In genomic region chr10:5052951-5053500, GRCh38 we compare ENCODE assay signal across 3 cellular contexts. TPM values are rescaled to one million over a fixed set of nuclear protein-coding genes. Genes with fewer than 3 reads are reported as not detected.
"Had no signal": no experiment of that assay in that cellular context is flagged by ENCODE, and none has a peak within 500 bp of the region (broad histone marks: within the 10 kb centered on the region; RNA-seq: fewer than 3 reads in every experiment).

No MANE protein-coding gene starts in this region.

RNA-seq across cellular contexts. Expression of gene AKR1C3, which starts 41.2 kb away (rescaled TPM):
- total RNA-seq: OCI-LY7, SK-MEL-5 had no signal

RNA-seq across cellular contexts. Expression of gene AKR1C2, which starts 49.4 kb away (rescaled TPM):
- total RNA-seq: OCI-LY7, SK-MEL-5 had no signal
- polyA plus RNA-seq: SK-N-SH had no signal
